In genomic region chr18:8800876-8801262, GRCh38 we compare ENCODE assay signal across 2 cellular contexts.
TF ChIP-seq lines count a peak whose summit lies in the region.

No MANE protein-coding gene starts in this region.

TF ChIP-seq in A549, 52 proteins besides CTCF, POLR2A, EP300 and RAD21 (continued from another document):
- TF ChIP-seq MAX (IDR thresholded peaks at IDR 0.05) = no peak
- TF ChIP-seq JUNB (IDR thresholded peaks at IDR 0.05) = no peak
- no peak for TF ChIP-seq EHF (CRISPR knock-in tag; IDR thresholded peaks at IDR 0.05)
- no peak for TF ChIP-seq HES2 (IDR thresholded peaks at IDR 0.05)
- TF ChIP-seq FOSL2 (IDR thresholded peaks at IDR 0.05) = no peak
- no peak for TF ChIP-seq FOSL2 (CRISPR knock-in tag; IDR thresholded peaks at IDR 0.05)
- no peak for TF ChIP-seq MYC (IDR thresholded peaks at IDR 0.05; ENCODE audit: borderline replicate concordance, low read length)
- no peak for TF ChIP-seq SMC3 (IDR thresholded peaks at IDR 0.05)
TF ChIP-seq in A549: peak in this region for 0.

TF ChIP-seq in endothelial cell of umbilical vein, 7 proteins besides CTCF, POLR2A, EP300 and RAD21 (continued from another document):
- TF ChIP-seq FOS (IDR thresholded peaks at IDR 0.05; ENCODE audit: borderline replicate concordance, insufficient read depth, low read length) = no peak
- TF ChIP-seq GATA2 (IDR thresholded peaks at IDR 0.05; ENCODE audit: insufficient read depth, insufficient read length, low read depth, low read length) = no peak
- TF ChIP-seq MAX (IDR thresholded peaks at IDR 0.05; ENCODE audit: insufficient read depth, insufficient read length) = no peak
TF ChIP-seq in endothelial cell of umbilical vein: peak in this region for 0.
